Comparison of ENCODE assay signal across 10 cellular contexts in the genomic region with DNA sequence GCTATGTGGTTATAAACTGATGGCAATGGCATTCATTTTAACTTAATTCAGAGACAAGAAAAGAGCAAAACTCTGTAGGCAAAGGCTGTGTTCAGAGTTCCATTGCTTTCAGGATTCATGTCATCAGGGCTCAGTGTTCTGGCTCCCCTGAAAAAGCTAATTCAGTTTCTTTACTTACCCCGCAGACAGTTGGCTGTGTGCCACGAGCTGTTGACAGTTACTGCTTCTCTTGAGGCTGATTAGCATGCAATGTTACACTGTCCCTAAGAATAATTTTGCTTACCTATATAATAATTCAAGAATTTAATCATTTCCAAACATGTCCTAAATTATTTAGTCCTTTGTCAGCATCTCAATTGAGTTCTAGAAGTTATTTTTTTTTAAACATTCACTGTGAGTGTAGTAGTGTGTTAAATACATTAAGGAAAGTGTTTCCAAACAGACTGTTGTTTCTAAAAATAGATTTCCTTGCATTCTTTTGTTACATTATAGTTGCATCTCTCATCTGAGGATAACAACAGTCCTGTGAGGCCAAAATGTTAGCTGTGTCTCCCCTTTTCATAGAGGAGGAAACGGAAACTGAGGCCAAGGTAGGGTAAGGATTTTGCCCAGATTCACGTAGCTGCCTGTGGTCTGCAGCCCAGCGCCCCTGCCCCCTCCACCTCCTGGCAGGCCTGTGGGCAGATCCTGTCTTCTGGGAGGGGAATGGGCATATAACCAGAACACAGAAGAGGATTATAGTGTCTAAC.
DNase-seq lines count a peak whose midpoint lies in the region; ATAC-seq, FAIRE-seq and TF ChIP-seq lines count a peak whose summit lies in the region.
"Had no signal": no experiment of that assay in that cellular context is flagged by ENCODE, and none has a peak within 500 bp of the region (broad histone marks: within the 10 kb centered on the region; RNA-seq: fewer than 3 reads in every experiment).

No MANE protein-coding gene starts in this region.

- H3K4me3 ChIP-seq in BLaER1: peak overlapping the region; percentile 16; the same call in 1 of the 2 replicates
- peak overlapping the region; percentile 64 for H3K4me3 ChIP-seq in SK-N-MC
- H3K4me3 ChIP-seq in left lung: no peak overlapping the region
- H3K4me3 ChIP-seq: tibial artery had no signal

- H3K27me3 ChIP-seq in BLaER1 (no peaks in the 10 kb centered on the region), left lung (no peaks in the 10 kb centered on the region)
- H3K27me3 ChIP-seq: tibial artery had no signal

- H3K4me1 ChIP-seq in BLaER1 (peaks cover 96% of the 10 kb centered on the region), left lung (peaks cover 12 to 31% of the 10 kb centered on the region in 2 donors)

- no peak for FAIRE-seq in GM12892 (lab: Jason Lieb, UNC)

- H3K36me3 ChIP-seq in BLaER1 (peaks cover 14% of the 10 kb centered on the region), SK-N-MC (ENCODE audit: insufficient read depth, low read length) (no peaks in the 10 kb centered on the region), left lung (no peaks in the 10 kb centered on the region)
- H3K36me3 ChIP-seq: tibial artery had no signal

- peaks cover 67% of the 10 kb centered on the region for H4K20me1 ChIP-seq in BLaER1

- intact Hi-C loops in left lung (cut with DNase I): no loop called here

- peak; percentile 54 for DNase-seq in MV-4-11 (lab: John Stamatoyannopoulos, UW)
- DNase-seq in SK-N-MC (ENCODE audit: low read depth, low spot score): peak; percentile 58
- peak in 37 of 51 donors; percentile 10 to 78 (median 39) for DNase-seq in hypothalamus (lab: John Stamatoyannopoulos, UW)
- no peak for DNase-seq in GM12892 (ENCODE audit: insufficient read length)
- no peak for DNase-seq in NCI-H226
- no peak for DNase-seq in left lung
- DNase-seq: GF-D8 had no signal

- TF ChIP-seq CTCF in left lung (IDR thresholded peaks at IDR 0.05): no peak

- H3K27ac ChIP-seq in BLaER1: peak overlapping the region; percentile 71
- peak overlapping the region; percentile 80 for H3K27ac ChIP-seq in SK-N-MC
- no peak overlapping the region for H3K27ac ChIP-seq in left lung
- H3K27ac ChIP-seq: tibial artery had no signal

- peaks cover 3% of the 10 kb centered on the region; the same call in 1 of the 2 replicates for H3K9me3 ChIP-seq in BLaER1
- no peaks in the 10 kb centered on the region for H3K9me3 ChIP-seq in SK-N-MC (ENCODE audit: low read depth, low read length)
- H3K9me3 ChIP-seq in left lung: no peaks in the 10 kb centered on the region
- H3K9me3 ChIP-seq: tibial artery had no signal

- H3K4me2 ChIP-seq in BLaER1: peak overlapping the region; percentile 87

- ATAC-seq in HG02884 (IDR thresholded peaks at IDR 0.05; ENCODE audit: unreplicated experiment): no peak
- ATAC-seq in left lung: no peak

- no peak for TF ChIP-seq POLR2A in GM12892 (IDR thresholded peaks at IDR 0.05; ENCODE audit: low read depth, low read length)

- H3K9ac ChIP-seq in BLaER1 (peak overlapping the region; percentile 59), SK-N-MC (ENCODE audit: insufficient read length) (peak overlapping the region; percentile 24)

Comparison
In these comparisons a context has a peak if more than half of its experiments do, and no peak if none do; other contexts are left out.
1. H3K27ac ChIP-seq: peak in BLaER1 (single experiment) and SK-N-MC (single experiment); none in left lung (0 of 2).
2. H3K4me3 ChIP-seq: peak in BLaER1 (single experiment) and SK-N-MC (single experiment); none in left lung (0 of 2).
3. DNase-seq: peak in MV-4-11 (single experiment), SK-N-MC (single experiment) and hypothalamus (37 of 51); none in GM12892 (single experiment), NCI-H226 (single experiment) and left lung (0 of 2).